In the genomic region with DNA sequence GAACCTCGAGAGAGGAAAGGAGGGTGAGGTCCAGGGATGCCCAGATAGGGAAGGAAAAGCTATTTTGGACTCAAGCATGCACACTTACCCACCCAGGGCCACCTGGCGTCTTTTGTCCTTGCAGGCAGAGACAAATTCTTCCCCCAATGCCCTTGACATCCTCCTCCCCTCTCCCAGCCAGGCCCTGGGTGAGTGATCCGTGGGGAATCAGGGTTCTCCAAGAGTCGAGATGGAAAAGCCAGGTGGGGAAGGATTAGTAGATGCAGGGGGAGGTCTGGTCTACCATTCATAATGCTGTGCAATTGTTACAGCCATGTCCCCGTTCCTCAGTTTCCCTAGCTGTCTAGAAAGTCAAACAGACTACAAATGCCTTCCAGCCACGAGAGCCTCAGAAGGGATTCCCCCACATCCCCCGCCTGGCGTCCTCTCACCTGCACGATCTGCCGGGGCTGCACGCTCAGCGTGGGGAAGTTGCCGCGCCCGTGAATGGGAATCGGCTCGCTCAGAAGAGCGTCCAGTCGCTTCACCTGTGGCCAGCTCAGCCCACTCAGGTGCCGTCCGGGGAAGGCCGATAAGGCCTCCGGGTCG, we compare ENCODE assay signal across 9 cellular contexts. TPM values are rescaled to one million over a fixed set of nuclear protein-coding genes. Genes with fewer than 3 reads are reported as not detected.
DNase-seq lines count a peak whose midpoint lies in the region; ATAC-seq and TF ChIP-seq lines count a peak whose summit lies in the region.
"Had no signal": no experiment of that assay in that cellular context is flagged by ENCODE, and none has a peak within 500 bp of the region (broad histone marks: within the 10 kb centered on the region; RNA-seq: fewer than 3 reads in every experiment).

No MANE protein-coding gene starts in this region.

- no peaks in the 10 kb centered on the region for H3K9me3 Mint-ChIP-seq in activated T-helper 17 cell treated with anti-CD3 and anti-CD28 coated beads, Interleukin-2, amount 50 U/mL, for 72 hours

- H3K4me3 ChIP-seq in HAP-1 (peak overlapping the region; percentile 25; the same call in 1 of the 2 replicates), hepatocyte (peak overlapping the region; percentile 13), skeletal muscle satellite cell (ENCODE audit: low read length) (peak overlapping the region; percentile 67)
- H3K4me3 ChIP-seq: GM12878 had no signal

- H3K36me3 ChIP-seq in HAP-1 (replicated peaks): no peaks in the 10 kb centered on the region
- H3K36me3 ChIP-seq in hepatocyte (replicated peaks; ENCODE audit: insufficient read depth, low read depth): no peaks in the 10 kb centered on the region
- H3K36me3 ChIP-seq in skeletal muscle satellite cell (ENCODE audit: insufficient read depth, low read length): no peaks in the 10 kb centered on the region

- ATAC-seq in activated T-helper 17 cell treated with anti-CD3 and anti-CD28 coated beads, Interleukin-2, amount 50 U/mL, for 72 hours (replicated peaks): peak; percentile 5
- ATAC-seq in GM21576 (IDR thresholded peaks at IDR 0.05; ENCODE audit: unreplicated experiment): no peak
- ATAC-seq in HG03045 (IDR thresholded peaks at IDR 0.05; ENCODE audit: unreplicated experiment): no peak
- no peak for ATAC-seq in GM21717 (IDR thresholded peaks at IDR 0.05; ENCODE audit: unreplicated experiment)

- 7% methylated on average over 24 of the region's 24 CpGs for WGBS in hepatocyte (ENCODE audit: low lambda C conversion rate, missing lambda C conversion rate)

- H3K27me3 Mint-ChIP-seq in activated T-helper 17 cell treated with anti-CD3 and anti-CD28 coated beads, Interleukin-2, amount 50 U/mL, for 72 hours: peaks cover 15% of the 10 kb centered on the region

- H3K9ac ChIP-seq in skeletal muscle satellite cell (ENCODE audit: low read depth, low read length): peak overlapping the region; percentile 14

- H3K27ac ChIP-seq in hepatocyte: peak overlapping the region; percentile 89

- no peak overlapping the region for H2AFZ ChIP-seq in hepatocyte

- H4K20me1 ChIP-seq in hepatocyte (ENCODE audit: insufficient read depth, poor library complexity, severe bottlenecking): no peaks in the 10 kb centered on the region

- DNase-seq in HAP-1 (ENCODE audit: low spot score in 2 of 2) (no peak), hepatocyte (ENCODE audit: low spot score) (no peak), dermis blood vessel endothelial cell (no peak)

- peak overlapping the region; percentile 74 for H3K4me2 ChIP-seq in hepatocyte
- peak overlapping the region; percentile 83 for H3K4me2 ChIP-seq in skeletal muscle satellite cell (ENCODE audit: low read length)

- peak overlapping the region; percentile 32 for H3K4me3 Mint-ChIP-seq in activated T-helper 17 cell treated with anti-CD3 and anti-CD28 coated beads, Interleukin-2, amount 50 U/mL, for 72 hours

- H3K27ac Mint-ChIP-seq in activated T-helper 17 cell treated with anti-CD3 and anti-CD28 coated beads, Interleukin-2, amount 50 U/mL, for 72 hours: no peak overlapping the region

- in situ Hi-C loops in HAP-1 (cut with MboI; ENCODE audit: low sequenced_read_pairs): no loop called here

- H3K9me3 ChIP-seq in HAP-1: no peaks in the 10 kb centered on the region
- H3K9me3 ChIP-seq in hepatocyte (ENCODE audit: low read depth): no peaks in the 10 kb centered on the region
- H3K9me3 ChIP-seq in skeletal muscle satellite cell (replicated peaks; ENCODE audit: low read length): no peaks in the 10 kb centered on the region

- H3K36me3 Mint-ChIP-seq in activated T-helper 17 cell treated with anti-CD3 and anti-CD28 coated beads, Interleukin-2, amount 50 U/mL, for 72 hours (ENCODE audit: low read depth): no peaks in the 10 kb centered on the region

- TF ChIP-seq CTCF in hepatocyte (IDR thresholded peaks at IDR 0.05; ENCODE audit: poor library complexity): no peak

- H3K9me2 ChIP-seq in hepatocyte (replicated peaks; ENCODE audit: insufficient read depth): no peaks in the 10 kb centered on the region

- no peaks in the 10 kb centered on the region for H3K27me3 ChIP-seq in HAP-1 (ENCODE audit: low read depth)
- no peaks in the 10 kb centered on the region for H3K27me3 ChIP-seq in hepatocyte
- H3K27me3 ChIP-seq in skeletal muscle satellite cell (ENCODE audit: control insufficient read depth, insufficient read depth, low read length): no peaks in the 10 kb centered on the region

- peaks cover 28% of the 10 kb centered on the region for H3K79me2 ChIP-seq in hepatocyte

- H3K4me1 ChIP-seq in HAP-1: peaks cover 23% of the 10 kb centered on the region
- H3K4me1 ChIP-seq in hepatocyte (ENCODE audit: insufficient read depth): peaks cover 33% of the 10 kb centered on the region
- H3K4me1 ChIP-seq in skeletal muscle satellite cell (ENCODE audit: control insufficient read depth, insufficient read depth, low read length): peaks cover 38% of the 10 kb centered on the region

- H3K4me1 Mint-ChIP-seq in activated T-helper 17 cell treated with anti-CD3 and anti-CD28 coated beads, Interleukin-2, amount 50 U/mL, for 72 hours: no peaks in the 10 kb centered on the region

RNA-seq across cellular contexts. Expression of gene TENT5B, which starts 0.6 kb away (rescaled TPM):
- not detected for total RNA-seq in activated T-helper 17 cell treated with anti-CD3 and anti-CD28 coated beads, Interleukin-2, amount 50 U/mL, for 72 hours
- total RNA-seq in hepatocyte (21.0 and 26.0 TPM in 2 replicates), dermis blood vessel endothelial cell (0.17 and 0.33 TPM in 2 replicates)
- 56.0 and 60.7 TPM in 2 replicates for polyA plus RNA-seq in hepatocyte
- 2.0 and 3.3 TPM in 2 replicates for total RNA-seq in skeletal muscle satellite cell (2012; rRNA removed)

RNA-seq across cellular contexts. Expression of gene TRNP1, which starts 18.6 kb away (rescaled TPM):
- total RNA-seq in activated T-helper 17 cell treated with anti-CD3 and anti-CD28 coated beads, Interleukin-2, amount 50 U/mL, for 72 hours: not detected
- total RNA-seq in hepatocyte (67.4 and 92.5 TPM in 2 replicates), dermis blood vessel endothelial cell (2.5 and 4.8 TPM in 2 replicates)
- 137 and 145 TPM in 2 replicates for polyA plus RNA-seq in hepatocyte
- 46.6 and 89.8 TPM in 2 replicates for total RNA-seq in skeletal muscle satellite cell (2012; rRNA removed)
- polyA plus RNA-seq: GM12878 had no signal

RNA-seq across cellular contexts. Expression of gene KDF1, which starts 51.8 kb away (rescaled TPM):
- not detected for total RNA-seq in activated T-helper 17 cell treated with anti-CD3 and anti-CD28 coated beads, Interleukin-2, amount 50 U/mL, for 72 hours
- total RNA-seq in hepatocyte (10.5 and 18.1 TPM in 2 replicates), dermis blood vessel endothelial cell (not detected in 2 replicates)
- polyA plus RNA-seq in hepatocyte: 17.2 and 21.9 TPM in 2 replicates
- not detected in 2 replicates for total RNA-seq in skeletal muscle satellite cell (2012; rRNA removed)
- total RNA-seq: GM12878 had no signal

Comparison
In these comparisons a context has a peak if more than half of its experiments do, and no peak if none do; other contexts are left out.
1. H3K4me3 ChIP-seq: peak in every context shown above with its lines; median percentile 67 in skeletal muscle satellite cell; 25 in HAP-1; 13 in hepatocyte.
2. RNA of gene TENT5B, which starts 0.6 kb away (total RNA-seq): 21.0 to 26.0 TPM in hepatocyte; 0.17 to 0.33 TPM in dermis blood vessel endothelial cell and not detected in activated T-helper 17 cell treated with anti-CD3 and anti-CD28 coated beads, Interleukin-2, amount 50 U/mL, for 72 hours; every median in the first group is over 10 times any median in the second.
3. RNA of gene TRNP1, which starts 18.6 kb away (total RNA-seq): 67.4 to 92.5 TPM in hepatocyte; 2.5 to 4.8 TPM in dermis blood vessel endothelial cell and not detected in activated T-helper 17 cell treated with anti-CD3 and anti-CD28 coated beads, Interleukin-2, amount 50 U/mL, for 72 hours; every median in the first group is over 10 times any median in the second.
4. RNA of gene KDF1, which starts 51.8 kb away (total RNA-seq): 10.5 to 18.1 TPM in hepatocyte; not detected in activated T-helper 17 cell treated with anti-CD3 and anti-CD28 coated beads, Interleukin-2, amount 50 U/mL, for 72 hours and not detected in dermis blood vessel endothelial cell; every median in the first group is over 10 times any median in the second.